ENCODE assay signal across 11 cellular contexts in the genomic region with DNA sequence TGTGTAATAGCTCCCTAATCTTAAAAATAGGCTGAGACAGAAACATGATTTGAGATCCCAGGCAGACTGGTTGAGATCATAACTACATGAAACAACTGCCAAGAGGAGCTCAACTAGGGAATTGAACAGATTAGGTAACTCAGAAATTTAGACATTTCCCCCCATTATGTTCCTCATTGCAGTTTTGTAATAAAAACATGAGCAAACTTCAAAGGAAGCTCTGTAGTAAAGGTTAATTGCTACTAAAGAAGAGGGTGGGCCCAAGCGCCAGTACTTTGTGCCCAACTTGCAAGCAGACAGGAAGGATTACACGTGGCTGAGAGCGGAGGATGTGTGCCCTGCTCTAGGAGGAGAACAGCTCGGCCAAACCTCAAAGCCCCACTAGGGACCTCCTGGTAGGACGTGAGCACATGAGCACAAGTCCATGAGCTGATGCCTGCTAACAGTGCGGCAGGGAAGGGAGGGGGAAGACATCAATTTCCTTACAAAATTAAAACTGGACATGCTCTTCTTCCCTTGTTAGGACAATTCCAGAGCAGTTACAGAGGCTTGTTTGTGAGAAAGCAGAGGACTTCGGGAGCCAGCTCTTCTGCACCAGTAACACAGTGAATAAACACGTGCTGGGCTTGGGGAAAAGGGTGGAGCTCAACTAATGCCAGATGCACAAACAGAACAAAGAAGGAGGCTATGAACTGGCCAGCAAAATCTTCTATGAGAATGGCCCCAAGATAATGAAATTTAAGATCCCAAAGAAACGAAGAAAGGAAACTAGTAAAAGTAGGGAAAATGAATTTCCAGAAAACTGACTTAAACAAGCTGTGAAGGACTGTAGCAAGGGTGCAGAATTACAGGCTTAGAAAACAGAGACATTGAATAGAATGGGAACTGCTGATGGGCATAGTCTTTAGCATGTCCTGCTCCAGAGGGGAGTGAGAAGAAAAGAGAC.
DNase-seq lines count a peak whose midpoint lies in the region; ATAC-seq and TF ChIP-seq lines count a peak whose summit lies in the region.
"Had no signal": no experiment of that assay in that cellular context is flagged by ENCODE, and none has a peak within 500 bp of the region (broad histone marks: within the 10 kb centered on the region; RNA-seq: fewer than 3 reads in every experiment).

No MANE protein-coding gene starts in this region.

- H3K4me3 ChIP-seq in WERI-Rb-1 (ENCODE audit: low read depth, low read length) = no peak overlapping the region
- H3K4me3 ChIP-seq: vagina had no signal

- in situ Hi-C loops in GM13977 (cut with MboI; ENCODE audit: low pct_unique_long_range_greater_than_20kb, low sequenced_read_pairs, unreplicated experiment) = no loop called here

- intact Hi-C loops in sciatic nerve (cut with DNase I) = no loop called here

- no peak for TF ChIP-seq CTCF in GM13977 (IDR thresholded peaks at IDR 0.05; ENCODE audit: extremely low read depth, insufficient read depth, missing control alignments)
- TF ChIP-seq CTCF in WERI-Rb-1 (IDR thresholded peaks at IDR 0.05; ENCODE audit: low read depth, low read length) = no peak

- H3K27me3 ChIP-seq in WERI-Rb-1 (ENCODE audit: insufficient read depth, low read depth, severe bottlenecking) = no peaks in the 10 kb centered on the region
- H3K27me3 ChIP-seq: vagina had no signal

- DNase-seq in EH (ENCODE audit: low read depth) (peak; percentile 2), brain pericyte (ENCODE audit: low read depth, low spot score) (peak; percentile 6), islet precursor cell (peak; percentile 51), sciatic nerve (ENCODE audit: low spot score) (peak; percentile 76), GM13977 (ENCODE audit: low spot score) (no peak), WERI-Rb-1 (no peak)
- DNase-seq: activated CD8-positive, alpha-beta memory T cell treated with anti-CD3 and anti-CD28 coated beads, Interleukin-2, amount 10 ng/mL, durations not matched to agents 7 days and 5 days; KBM-7 had no signal

- H3K36me3 ChIP-seq in WERI-Rb-1 = no peaks in the 10 kb centered on the region
- H3K36me3 ChIP-seq: vagina had no signal

- no peak overlapping the region for H3K27ac ChIP-seq in WERI-Rb-1
- H3K27ac ChIP-seq: vagina had no signal

- peak; percentile 95 for ATAC-seq in sciatic nerve
- ATAC-seq in GM21717 (IDR thresholded peaks at IDR 0.05; ENCODE audit: unreplicated experiment) = no peak
- no peak for ATAC-seq in HG03460 (IDR thresholded peaks at IDR 0.05; ENCODE audit: unreplicated experiment)
- ATAC-seq: activated CD8-positive, alpha-beta memory T cell treated with anti-CD3 and anti-CD28 coated beads, Interleukin-2, amount 10 ng/mL, durations not matched to agents 7 days and 5 days had no signal

- H3K9me3 ChIP-seq in WERI-Rb-1 (ENCODE audit: severe bottlenecking) = no peaks in the 10 kb centered on the region
- H3K9me3 ChIP-seq: vagina had no signal

Comparison
In these comparisons a context has a peak if more than half of its experiments do, and no peak if none do; other contexts are left out.
1. DNase-seq: peak in EH (single experiment), brain pericyte (single experiment), islet precursor cell (single experiment) and sciatic nerve (single experiment); none in GM13977 (single experiment) and WERI-Rb-1 (single experiment).